ENCODE assay signal across 8 cellular contexts in genomic region chr22:21641795-21642583, GRCh38. TPM values are rescaled to one million over a fixed set of nuclear protein-coding genes. Genes with fewer than 3 reads are reported as not detected.
A peak's percentile ranks its signal among the peaks of the same experiment; 100 is the strongest.
DNase-seq lines count a peak whose midpoint lies in the region; ATAC-seq and TF ChIP-seq lines count a peak whose summit lies in the region.

SDF2L1 (plus strand) TSS chr22:21642302; CDS start chr22:21642337, 35 bp downstream.

- peak; percentile 99 for DNase-seq in NCI-H69 (lab: John Stamatoyannopoulos, UW)
- peak; percentile 100 for DNase-seq in activated CD4-positive, alpha-beta T cell treated with anti-CD3 and anti-CD28 coated beads, Interleukin-2, amount 10 ng/mL, durations not matched to agents 24 days and 14 days
- DNase-seq in cortex of kidney (lab: John Stamatoyannopoulos, UW): peak; percentile 89
- peak; percentile 98 for DNase-seq in left colon
- peak; percentile 96 for DNase-seq in stimulated activated CD4-positive, alpha-beta T cell treated with anti-CD3 and anti-CD28 coated beads, Interleukin-1b, Interleukin-23, amount 100 ng/mL, for 4 hours (ENCODE audit: low read depth in 2 of 2)

- H3K27ac Mint-ChIP-seq in activated CD4-positive, alpha-beta T cell treated with anti-CD3 and anti-CD28 coated beads, Interleukin-2, amount 10 ng/mL, durations not matched to agents 24 days and 14 days: peak within 1 kb of the TSS; percentile 93

- H3K36me3 Mint-ChIP-seq in activated CD4-positive, alpha-beta T cell treated with anti-CD3 and anti-CD28 coated beads, Interleukin-2, amount 10 ng/mL, durations not matched to agents 24 days and 14 days (ENCODE audit: low read depth): peaks cover 26% of the 10 kb centered on the region

- peak; percentile 51 for TF ChIP-seq CTCF in C4-2B (conservative IDR thresholded peaks at IDR 0.05)

- intact Hi-C loops in activated CD4-positive, alpha-beta T cell treated with anti-CD3 and anti-CD28 coated beads, Interleukin-2, amount 10 ng/mL, durations not matched to agents 24 days and 14 days (cut with micrococcal nuclease): loop anchor here (1.0 kb wide), 1 partner anchor 12 kb away; the partner anchor contains the start of gene YDJC
- intact Hi-C loops in left colon (cut with DNase I, micrococcal nuclease): no loop called here

- peaks cover 33% of the 10 kb centered on the region for H3K4me1 Mint-ChIP-seq in activated CD4-positive, alpha-beta T cell treated with anti-CD3 and anti-CD28 coated beads, Interleukin-2, amount 10 ng/mL, durations not matched to agents 24 days and 14 days

- ATAC-seq in GM19372 (IDR thresholded peaks at IDR 0.05; ENCODE audit: low read depth, unreplicated experiment) (peak; percentile 95), HG03521 (IDR thresholded peaks at IDR 0.05; ENCODE audit: unreplicated experiment) (peak; percentile 93), left colon (peak; percentile 96)

- H3K27me3 Mint-ChIP-seq in activated CD4-positive, alpha-beta T cell treated with anti-CD3 and anti-CD28 coated beads, Interleukin-2, amount 10 ng/mL, durations not matched to agents 24 days and 14 days: peaks cover 1% of the 10 kb centered on the region

- H3K4me3 Mint-ChIP-seq in activated CD4-positive, alpha-beta T cell treated with anti-CD3 and anti-CD28 coated beads, Interleukin-2, amount 10 ng/mL, durations not matched to agents 24 days and 14 days: peak within 1 kb of the TSS; percentile 90

- no peaks in the 10 kb centered on the region for H3K9me3 Mint-ChIP-seq in activated CD4-positive, alpha-beta T cell treated with anti-CD3 and anti-CD28 coated beads, Interleukin-2, amount 10 ng/mL, durations not matched to agents 24 days and 14 days

- H3K27ac ChIP-seq in C4-2B: peak within 1 kb of the TSS; percentile 87

RNA-seq across cellular contexts. Expression of gene SDF2L1, which starts in this region (rescaled TPM):
- total RNA-seq in activated CD4-positive, alpha-beta T cell treated with anti-CD3 and anti-CD28 coated beads, Interleukin-2, amount 10 ng/mL, durations not matched to agents 24 days and 14 days: 94.3 and 103 TPM in 2 replicates
- total RNA-seq in left colon: 10 to 100 TPM; 29.0 to 46.5 TPM

Comparison
In these comparisons a context has a peak if more than half of its experiments do, and no peak if none do; other contexts are left out.
1. Peak in every context shown above with its lines: DNase-seq, ATAC-seq and H3K27ac ChIP-seq.